ENCODE assay signal across 1 cellular context in the genomic region with DNA sequence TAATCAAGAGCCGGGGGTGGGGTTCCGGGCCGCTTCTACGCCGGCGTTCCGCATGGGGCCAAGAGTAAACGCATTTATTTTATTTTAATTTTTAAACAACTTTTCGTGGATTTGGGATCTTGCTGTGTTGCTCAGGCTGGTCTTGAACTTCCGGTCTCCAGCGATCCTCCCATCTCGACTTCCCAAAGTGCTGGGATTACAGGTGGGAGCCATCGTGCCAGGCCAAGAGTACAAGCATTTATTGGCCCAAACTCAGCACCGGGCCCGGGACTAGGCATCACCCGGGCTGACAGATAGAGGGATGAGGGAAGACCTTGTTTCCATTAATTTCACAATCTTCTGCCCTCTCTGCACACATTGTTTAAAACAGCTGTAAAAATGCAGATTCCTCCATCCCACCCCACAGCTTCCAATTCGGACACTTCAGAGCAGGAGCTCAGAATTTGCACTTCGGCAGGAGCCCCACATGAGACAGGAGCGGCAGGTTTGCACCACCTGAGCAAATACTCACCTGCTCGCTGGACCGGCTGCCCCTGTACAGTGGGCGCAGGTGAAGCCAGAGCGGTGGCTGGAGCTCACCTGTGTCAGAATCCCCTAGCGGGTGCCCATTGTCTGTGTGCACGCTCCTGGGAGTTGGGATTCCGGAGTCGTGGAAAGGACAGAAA.
TF ChIP-seq lines count a peak whose summit lies in the region.

No MANE protein-coding gene starts in this region.

TF ChIP-seq in GM12878, 131 proteins besides CTCF, POLR2A, EP300 and RAD21 (continued from another document):
- TF ChIP-seq TCF3 (IDR thresholded peaks at IDR 0.05; ENCODE audit: borderline replicate concordance, insufficient read depth, low read depth, low read length) = no peak
